In genomic region chr20:45765980-45766379, GRCh38 we compare ENCODE assay signal across 23 cellular contexts. TPM values are rescaled to one million over a fixed set of nuclear protein-coding genes. Genes with fewer than 3 reads are reported as not detected.
"Had no signal": no experiment of that assay in that cellular context is flagged by ENCODE, and none has a peak within 500 bp of the region (broad histone marks: within the 10 kb centered on the region; RNA-seq: fewer than 3 reads in every experiment).

No MANE protein-coding gene starts in this region.

- H3K36me3 ChIP-seq: breast epithelium, pancreas, sigmoid colon, spleen had no signal

- DNase-seq: activated CD4-positive, alpha-beta T cell treated with anti-CD3 and anti-CD28 coated beads, Interleukin-2, amount 50 U/mL, for 4 hours; activated naive CD4-positive, alpha-beta T cell treated with anti-CD3 and anti-CD28 coated beads for 36 hours; activated naive CD8-positive, alpha-beta T cell treated with anti-CD3 and anti-CD28 coated beads, Interleukin-2, amount 50 U/mL, for 24 hours; activated T-cell treated with anti-CD3 and anti-CD28 coated beads for 4 hours; aorta; effector memory CD8-positive, alpha-beta T cell; head of caudate nucleus; islet precursor cell; mammary epithelial cell; mucosa of descending colon; naive thymus-derived CD4-positive, alpha-beta T cell; pancreas; sigmoid colon; spleen; T-helper 9 cell had no signal

- ATAC-seq: activated CD4-positive, CD25-positive, alpha-beta regulatory T cell treated with anti-CD3 and anti-CD28 coated beads, Interleukin-2, amount 50 U/mL, for 24 hours; activated naive CD8-positive, alpha-beta T cell treated with anti-CD3 and anti-CD28 coated beads, Interleukin-2, amount 50 U/mL, for 24 hours; effector memory CD8-positive, alpha-beta T cell; left lobe of liver; mucosa of descending colon; naive thymus-derived CD4-positive, alpha-beta T cell; pancreas had no signal

- H3K9me3 Mint-ChIP-seq: activated naive CD4-positive, alpha-beta T cell treated with anti-CD3 and anti-CD28 coated beads for 36 hours; activated naive CD8-positive, alpha-beta T cell treated with anti-CD3 and anti-CD28 coated beads, Interleukin-2, amount 50 U/mL, for 24 hours; dendritic cell treated with granulocyte-macrophage colony-stimulating factor and Interleukin-4, amounts not matched to agents 40 ng/mL and 50 ng/mL, for 4 days; effector memory CD8-positive, alpha-beta T cell; naive thymus-derived CD4-positive, alpha-beta T cell had no signal

- H3K4me3 Mint-ChIP-seq: activated naive CD4-positive, alpha-beta T cell treated with anti-CD3 and anti-CD28 coated beads for 36 hours; activated naive CD8-positive, alpha-beta T cell treated with anti-CD3 and anti-CD28 coated beads, Interleukin-2, amount 50 U/mL, for 24 hours; dendritic cell treated with granulocyte-macrophage colony-stimulating factor and Interleukin-4, amounts not matched to agents 40 ng/mL and 50 ng/mL, for 4 days; effector memory CD8-positive, alpha-beta T cell; naive thymus-derived CD4-positive, alpha-beta T cell had no signal

- H3K4me3 ChIP-seq: breast epithelium, mucosa of descending colon, pancreas, sigmoid colon, spleen had no signal

- H3K4me1 ChIP-seq: breast epithelium had no signal

- H3K27ac ChIP-seq: breast epithelium, pancreas, sigmoid colon, spleen had no signal

- H3K9me3 ChIP-seq: breast epithelium, mucosa of descending colon, pancreas, sigmoid colon, spleen had no signal

- H3K27me3 ChIP-seq: breast epithelium, pancreas, sigmoid colon, spleen had no signal

- H3K27ac Mint-ChIP-seq: activated naive CD4-positive, alpha-beta T cell treated with anti-CD3 and anti-CD28 coated beads for 36 hours; activated naive CD8-positive, alpha-beta T cell treated with anti-CD3 and anti-CD28 coated beads, Interleukin-2, amount 50 U/mL, for 24 hours; dendritic cell treated with granulocyte-macrophage colony-stimulating factor and Interleukin-4, amounts not matched to agents 40 ng/mL and 50 ng/mL, for 4 days; effector memory CD8-positive, alpha-beta T cell had no signal

- H3K36me3 Mint-ChIP-seq: naive thymus-derived CD4-positive, alpha-beta T cell had no signal

RNA-seq across cellular contexts. Expression of gene WFDC3, which starts 25.7 kb away (rescaled TPM):
- total RNA-seq: activated naive CD4-positive, alpha-beta T cell treated with anti-CD3 and anti-CD28 coated beads for 36 hours; frontal cortex; left lobe of liver; naive thymus-derived CD4-positive, alpha-beta T cell; spleen had no signal
- polyA plus RNA-seq: naive thymus-derived CD4-positive, alpha-beta T cell had no signal

RNA-seq across cellular contexts. Expression of gene SPINT4, which starts 43.8 kb away (rescaled TPM):
- total RNA-seq: activated naive CD4-positive, alpha-beta T cell treated with anti-CD3 and anti-CD28 coated beads for 36 hours; aorta; breast epithelium; cerebellum; epithelial cell of proximal tubule; frontal cortex; left lobe of liver; mammary epithelial cell; mucosa of descending colon; naive thymus-derived CD4-positive, alpha-beta T cell; pancreas; sigmoid colon; spleen had no signal
- polyA plus RNA-seq: aorta; mammary epithelial cell; naive thymus-derived CD4-positive, alpha-beta T cell; pancreas; sigmoid colon; spleen; thymus had no signal

RNA-seq across cellular contexts. Expression of gene UBE2C, which starts 46.5 kb away (rescaled TPM):
- polyA plus RNA-seq: naive thymus-derived CD4-positive, alpha-beta T cell had no signal
